19 cellular contexts compared by ENCODE assay signal in genomic region chr22:20405931-20406685, GRCh38. TPM values are rescaled to one million over a fixed set of nuclear protein-coding genes. Genes with fewer than 3 reads are reported as not detected.
A peak's percentile ranks its signal among the peaks of the same experiment; 100 is the strongest.
DNase-seq lines count a peak whose midpoint lies in the region; ATAC-seq, FAIRE-seq and TF ChIP-seq lines count a peak whose summit lies in the region.
"Had no signal": no experiment of that assay in that cellular context is flagged by ENCODE, and none has a peak within 500 bp of the region (broad histone marks: within the 10 kb centered on the region; RNA-seq: fewer than 3 reads in every experiment).

No MANE protein-coding gene starts in this region.

- H3K36me3 ChIP-seq in lower lobe of right lung, result peaks cover 54% of the 10 kb centered on the region
- H3K36me3 ChIP-seq in body of pancreas (replicated peaks in 1 of 2; ENCODE audit: insufficient read depth in 1 of 2, low read depth in 2 of 2), result peaks cover 0 to 7% of the 10 kb centered on the region in 2 donors

- H3K27ac ChIP-seq in coronary artery (no peak overlapping the region), lower lobe of right lung (no peak overlapping the region), body of pancreas (no peak overlapping the region)
- H3K27ac ChIP-seq: A549, Peyer's patch had no signal

- ATAC-seq in left cardiac atrium (no peak), lower lobe of right lung (no peak), body of pancreas (no peak)
- ATAC-seq: A549; CD8-positive, alpha-beta T cell; Right ventricle myocardium inferior had no signal

- no peaks in the 10 kb centered on the region for H3K9me3 ChIP-seq in lower lobe of right lung
- no peaks in the 10 kb centered on the region for H3K9me3 ChIP-seq in body of pancreas
- H3K9me3 ChIP-seq: A549, Peyer's patch had no signal

- intact Hi-C loops in cardiac septum (cut with DNase I), result no loop called here
- intact Hi-C loops in left cardiac atrium (cut with DNase I), result no loop called here
- intact Hi-C loops in lower lobe of right lung (cut with DNase I), result no loop called here
- intact Hi-C loops in body of pancreas (cut with DNase I), result no loop called here

- FAIRE-seq in urothelium cell line (lab: Jason Lieb, UNC), result peak; percentile 61
- FAIRE-seq: A549 had no signal

- no peak for TF ChIP-seq POLR2A in body of pancreas (IDR thresholded peaks at IDR 0.05)

- TF ChIP-seq CTCF in coronary artery (IDR thresholded peaks at IDR 0.05) (no peak), lower lobe of right lung (IDR thresholded peaks at IDR 0.05) (no peak), body of pancreas (IDR thresholded peaks at IDR 0.05) (no peak)

- DNase-seq in cardiac septum (ENCODE audit: low spot score) (peak; percentile 57), left cardiac atrium (no peak), coronary artery (ENCODE audit: low spot score) (peak; percentile 68), lower lobe of right lung (peak; percentile 30), urothelium cell line (ENCODE audit: low spot score) (no peak), body of pancreas (no peak), HK-2 (ENCODE audit: unreplicated experiment) (no peak), NCI-H2196 (lab: John Stamatoyannopoulos, UW; ENCODE audit: unreplicated experiment) (no peak)
- DNase-seq: CD8-positive, alpha-beta T cell; DMS53; HCEC 1CT; NCI-H1092 treated with DMSO at 0.1 percent for 48 hours; NCI-H146; NCI-H2081; NCI-H2171 treated with DMSO at 0.1 percent for 48 hours; NCI-H446 treated with DMSO at 0.1 percent for 48 hours had no signal

- 95 to 96% methylated on average over 40 to 55 of the region's 62 CpGs for WGBS in body of pancreas, 2 donors

- H3K4me1 ChIP-seq in lower lobe of right lung (no peaks in the 10 kb centered on the region), body of pancreas (no peaks in the 10 kb centered on the region)
- H3K4me1 ChIP-seq: A549, Peyer's patch had no signal

- H3K27me3 ChIP-seq in lower lobe of right lung (ENCODE audit: low read depth), result no peaks in the 10 kb centered on the region
- H3K27me3 ChIP-seq in body of pancreas, result no peaks in the 10 kb centered on the region
- H3K27me3 ChIP-seq: Peyer's patch had no signal

- H3K4me3 ChIP-seq in coronary artery (no peak overlapping the region), lower lobe of right lung (no peak overlapping the region), body of pancreas (no peak overlapping the region)
- H3K4me3 ChIP-seq: A549, Peyer's patch had no signal

RNA-seq across cellular contexts. Expression of gene ZNF74, which starts 12.2 kb away (rescaled TPM):
- total RNA-seq in cardiac septum (4.9 TPM), left cardiac atrium (1 to 10 TPM; 3.9 to 6.5 TPM), lower lobe of right lung (12.3 TPM), body of pancreas (10 to 100 TPM in 1 of 2 donors, 1 to 10 TPM in 1; 7.3 to 10.4 TPM)

RNA-seq across cellular contexts. Expression of gene SCARF2, which starts 31.5 kb away (rescaled TPM):
- total RNA-seq in cardiac septum, result 5.2 TPM
- 1 to 10 TPM; 3.2 to 8.3 TPM for total RNA-seq in left cardiac atrium
- total RNA-seq in lower lobe of right lung, result 12.6 TPM
- total RNA-seq in body of pancreas, result 10 to 100 TPM in 1 of 2 donors, 1 to 10 TPM in 1; 9.9 to 13.5 TPM

Comparison
In these comparisons a context has a peak if more than half of its experiments do, and no peak if none do; other contexts are left out.
1. DNase-seq: peak in cardiac septum (single experiment), coronary artery (single experiment) and lower lobe of right lung (single experiment); none in left cardiac atrium (single experiment), urothelium cell line (single experiment), body of pancreas (0 of 4), HK-2 (single experiment) and NCI-H2196 (single experiment).